Comparison of ENCODE assay signal across 13 cellular contexts in genomic region chr11:71432761-71433647, GRCh38. TPM values are rescaled to one million over a fixed set of nuclear protein-coding genes. Genes with fewer than 3 reads are reported as not detected.
DNase-seq lines count a peak whose midpoint lies in the region; ATAC-seq, FAIRE-seq and TF ChIP-seq lines count a peak whose summit lies in the region.
"Had no signal": no experiment of that assay in that cellular context is flagged by ENCODE, and none has a peak within 500 bp of the region (broad histone marks: within the 10 kb centered on the region; RNA-seq: fewer than 3 reads in every experiment).

No MANE protein-coding gene starts in this region.

- in situ Hi-C loops in KBM-7 (cut with MboI; ENCODE audit: low pct_unique_long_range_greater_than_20kb, low sequenced_read_pairs), result no loop called here
- in situ Hi-C loops in K562 (cut with MboI), result no loop called here

- BruUV-seq in K562 (replicated peaks; lab: Mats Ljungman, UMichigan), result no TSS peak

- peaks cover 5% of the 10 kb centered on the region for H3K9me1 ChIP-seq in K562 (ENCODE audit: control insufficient read depth, insufficient read depth, low read length)

- FAIRE-seq in K562 (lab: Jason Lieb, UNC), result no peak
- FAIRE-seq in pancreas (lab: Jason Lieb, UNC), result no peak

- H3K4me3 ChIP-seq in K562 (no peak overlapping the region), pancreas (no peak overlapping the region), coronary artery (no peak overlapping the region)

- H3K27me3 ChIP-seq in K562 (ENCODE audit: control insufficient read depth in 2 of 2, insufficient read depth in 2 of 2, low read length in 2 of 2) (peaks cover 6 to 21% of the 10 kb centered on the region in 2 experiments), pancreas (no peaks in the 10 kb centered on the region)

- CTCF ChIA-PET in K562 (lab: Yijun Ruan, JAX; ENCODE audit: low intra/inter-chr PET ratio), result no interaction called here

- H3K4me1 ChIP-seq in K562 (replicated peaks in 1 of 2; ENCODE audit: control insufficient read depth in 2 of 2, insufficient read depth in 2 of 2, low read length in 2 of 2), result peaks cover 9 to 15% of the 10 kb centered on the region in 2 experiments; a peak in 3 of 5 replicates
- H3K4me1 ChIP-seq in pancreas, result no peaks in the 10 kb centered on the region

- no peak for TF ChIP-seq RAD21 in K562 (CRISPR knock-in tag; conservative IDR thresholded peaks at IDR 0.05 in 1 of 2, IDR thresholded peaks at IDR 0.05 in 1 of 2)

- no peak for TF ChIP-seq EP300 in K562 (IDR thresholded peaks at IDR 0.05; ENCODE audit: low read length)

- peak; percentile 31 for ATAC-seq in K562
- ATAC-seq in left colon, result peak; percentile 38
- peak; percentile 8 for ATAC-seq in sciatic nerve
- no peak for ATAC-seq in pancreas
- ATAC-seq: T-cell had no signal

- TF ChIP-seq CTCF in K562 (IDR thresholded peaks at IDR 0.05 in 2 of 3, conservative IDR thresholded peaks at IDR 0.05 in 1 of 3; ENCODE audit: insufficient read depth in 2 of 3, low read depth in 1 of 3, low read length in 3 of 3) (no peak), pancreas (IDR thresholded peaks at IDR 0.05) (no peak), coronary artery (IDR thresholded peaks at IDR 0.05) (no peak)

- H3K4me2 ChIP-seq in K562 (ENCODE audit: insufficient read depth, low read length), result no peak overlapping the region

- no peak overlapping the region for H2AFZ ChIP-seq in K562 (ENCODE audit: low read depth, low read length)

- TF ChIP-seq POLR2A in K562 (conservative IDR thresholded peaks at IDR 0.05), result no peak

- POLR2A ChIA-PET in K562 (lab: Yijun Ruan, JAX), result interaction anchor here (0.6 to 1.3 kb wide), 6 partner anchors 8 to 203 kb away, joined by 3 to 12 read pairs (median 9); partner anchors contain the start of gene DHCR7

- peak; percentile 9 for DNase-seq in KBM-7
- no peak for DNase-seq in K562 (ENCODE audit: extremely low read depth in 1 of 4, low spot score in 3 of 4)
- no peak for DNase-seq in left colon
- no peak for DNase-seq in sciatic nerve (ENCODE audit: low spot score)
- no peak for DNase-seq in pancreas
- no peak for DNase-seq in effector CD8-positive, alpha-beta T cell (lab: John Stamatoyannopoulos, UW)
- DNase-seq in NCI-H2107 treated with DMSO at 0.1 percent for 48 hours (lab: John Stamatoyannopoulos, UW; ENCODE audit: unreplicated experiment), result no peak
- no peak for DNase-seq in coronary artery (ENCODE audit: low spot score)
- DNase-seq: activated CD4-positive, alpha-beta T cell treated with anti-CD3 and anti-CD28 coated beads, Interleukin-2, amount 50 U/mL, for 4 hours; activated naive CD4-positive, alpha-beta T cell; effector memory CD4-positive, alpha-beta T cell; NCI-H146; T-cell had no signal

- H4K20me1 ChIP-seq in K562 (replicated peaks; ENCODE audit: control insufficient read depth, insufficient read depth, low read length), result peaks cover 34% of the 10 kb centered on the region

- intact Hi-C loops in K562 (cut with micrococcal nuclease) (no loop called here), left colon (cut with DNase I, micrococcal nuclease) (no loop called here), sciatic nerve (cut with DNase I) (no loop called here), pancreas (cut with DNase I) (no loop called here)

- 63% methylated on average over 7 of the region's 7 CpGs for WGBS in K562 (ENCODE audit: insufficient coverage, low coverage, missing lambda C conversion rate)
- WGBS in pancreas, 2 donors, result 85 to 90% methylated on average over 7 of the region's 7 CpGs

- H3K36me3 ChIP-seq in K562 (ENCODE audit: control insufficient read depth, insufficient read depth, low read length) (peaks cover 39% of the 10 kb centered on the region; the same call in 2 of the 3 replicates), pancreas (no peaks in the 10 kb centered on the region)

- H3K79me2 ChIP-seq in K562 (ENCODE audit: control insufficient read depth, insufficient read depth, low read length), result no peaks in the 10 kb centered on the region

- H3K27ac ChIP-seq in K562 (ENCODE audit: extremely low read depth, low read depth, low read length), result peak overlapping the region; percentile 18; the same call in 1 of the 3 replicates
- no peak overlapping the region for H3K27ac ChIP-seq in pancreas
- H3K27ac ChIP-seq in coronary artery, result peak overlapping the region in 1 of 2 donors; percentile 82

- no peaks in the 10 kb centered on the region for H3K9me3 ChIP-seq in K562 (replicated peaks; ENCODE audit: control insufficient read depth, insufficient read depth, low read depth, low read length)
- no peaks in the 10 kb centered on the region for H3K9me3 ChIP-seq in pancreas

- H3K9ac ChIP-seq in K562 (ENCODE audit: insufficient read depth in 1 of 2, low read depth in 2 of 2, low read length in 2 of 2), result 0 out of 4 replicates have a peak overlapping the region, but pooled peaks of 1 of the 2 experiments have one; percentile 13

TF ChIP-seq in K562, 482 proteins besides CTCF, POLR2A, EP300 and RAD21:
- peak; percentile 93; the same call in 1 of the 2 replicates for TF ChIP-seq CTBP1 (IDR thresholded peaks at IDR 0.05; ENCODE audit: borderline replicate concordance)
- TF ChIP-seq SPI1 (IDR thresholded peaks at IDR 0.05; ENCODE audit: borderline replicate concordance, low read depth, low read length), result peak; percentile 39; the same call in 1 of the 2 replicates
- TF ChIP-seq SP1 (CRISPR knock-in tag; IDR thresholded peaks at IDR 0.05), result no peak
- 0 out of 2 replicates have a peak, but pooled peaks have one; percentile 17 for TF ChIP-seq NR2C2 (CRISPR knock-in tag; IDR thresholded peaks at IDR 0.05)
- no peak for TF ChIP-seq NR2C2 (tag; IDR thresholded peaks at IDR 0.05)
- peak; percentile 98 for TF ChIP-seq ESRRA (IDR thresholded peaks at IDR 0.05; ENCODE audit: borderline replicate concordance, low read depth)
- TF ChIP-seq RCOR1 (IDR thresholded peaks at IDR 0.05; ENCODE audit: borderline replicate concordance in 1 of 2, low read depth in 2 of 2, low read length in 2 of 2), result 0 out of 4 replicates have a peak, but pooled peaks of 1 of the 2 experiments have one; percentile 34

RNA-seq across cellular contexts. Expression of gene DHCR7, which starts 15.2 kb away (rescaled TPM):
- 183 and 461 TPM in 2 replicates for total RNA-seq in K562 (2011; cell fraction: chromatin; rRNA removed; ENCODE audit: low replicate concordance)
- total RNA-seq in K562 (2011; cell fraction: nucleolus; rRNA removed), result 625 and 780 TPM in 2 replicates
- 410 and 462 TPM in 2 replicates for total RNA-seq in K562 (2011; cell fraction: nucleoplasm; rRNA removed)
- 96.8 and 126 TPM in 2 replicates for total RNA-seq in K562 (2014; rRNA removed)
- 34.2 and 38.0 TPM in 2 replicates for total RNA-seq in K562 (2014; rRNA removed; fragmentation: Illumina TruSeq; extraction: Trizol)
- 45.5 and 48.0 TPM in 2 replicates for total RNA-seq in K562 (2015; rRNA removed; fragmentation: Illumina TruSeq; extraction: Trizol)
- 176 and 181 TPM in 2 replicates for total RNA-seq in K562 (2021)
- 107 and 268 TPM in 2 replicates for polyA plus RNA-seq in K562 (2011; rRNA removed)
- polyA plus RNA-seq in K562 (2011; cell fraction: cytosol; rRNA removed), result 249 and 261 TPM in 2 replicates
- polyA plus RNA-seq in K562 (2011; cell fraction: nucleus; rRNA removed), result 198 and 205 TPM in 2 replicates
- 92.0 and 179 TPM in 2 replicates for polyA plus RNA-seq in K562 (2012)
- polyA plus RNA-seq in K562 (2014; fragmentation: Illumina TruSeq; extraction: Trizol), result 136 and 192 TPM in 2 replicates
- 10 to 100 TPM in 1 of 2 experiments, 1 to 10 TPM in 1; 8.4 to 14.5 TPM for polyA plus RNA-seq in K562 (2014; fragmentation: Nextera tagmentation; extraction: Ambion mirVana)
- 82.4 and 83.0 TPM in 2 replicates for polyA plus RNA-seq in K562 (2014; rRNA removed)
- polyA minus RNA-seq in K562 (2011; rRNA and poly(A)+ RNA removed), result 91.4 and 116 TPM in 2 replicates
- 249 and 302 TPM in 2 replicates for polyA minus RNA-seq in K562 (2011; cell fraction: cytosol; rRNA and poly(A)+ RNA removed)
- polyA minus RNA-seq in K562 (2011; cell fraction: nucleus; rRNA and poly(A)+ RNA removed), result 51.8 and 90.1 TPM in 2 replicates
- total RNA-seq in left colon, result 100 to 1,000 TPM in 1 of 2 donors, 10 to 100 TPM in 1; 56.5 to 126 TPM
- 49.8 TPM for total RNA-seq in sciatic nerve
- 10 to 100 TPM in 4 of 6 donors, 1 to 10 TPM in 2; 5.7 to 19.8 (median 13.5) TPM for total RNA-seq in pancreas
- polyA plus RNA-seq in pancreas, result 10 to 100 TPM in 1 of 2 donors, 1 to 10 TPM in 1; 7.0 to 10.1 TPM

RNA-seq across cellular contexts. Expression of gene NADSYN1, which starts 20.0 kb away (rescaled TPM):
- total RNA-seq in K562 (2011; cell fraction: chromatin; rRNA removed; ENCODE audit: low replicate concordance), result 145 and 274 TPM in 2 replicates
- total RNA-seq in K562 (2011; cell fraction: nucleolus; rRNA removed), result 145 TPM in 2 replicates
- total RNA-seq in K562 (2011; cell fraction: nucleoplasm; rRNA removed), result 145 and 159 TPM in 2 replicates
- total RNA-seq in K562 (2014; rRNA removed) (44.5 and 53.6 TPM in 2 replicates), K562 (2014; rRNA removed; fragmentation: Illumina TruSeq; extraction: Trizol) (26.3 and 27.4 TPM in 2 replicates), K562 (2015; rRNA removed; fragmentation: Illumina TruSeq; extraction: Trizol) (41.7 and 42.8 TPM in 2 replicates), K562 (2021) (47.9 and 51.6 TPM in 2 replicates), left colon (100 to 1,000 TPM; 140 to 165 TPM), sciatic nerve (85.2 TPM), pancreas (10 to 100 TPM; 18.4 to 46.3 (median 26.7) TPM)
- polyA plus RNA-seq in K562 (2011; rRNA removed) (43.2 and 51.7 TPM in 2 replicates), K562 (2014; fragmentation: Illumina TruSeq; extraction: Trizol) (40.3 and 42.1 TPM in 2 replicates), K562 (2014; fragmentation: Nextera tagmentation; extraction: Ambion mirVana) (10 to 100 TPM; 12.7 to 14.6 TPM), K562 (2014; rRNA removed) (54.0 and 57.3 TPM in 2 replicates), pancreas (10 to 100 TPM; 64.8 to 77.3 TPM)
- 39.6 and 42.6 TPM in 2 replicates for polyA plus RNA-seq in K562 (2011; cell fraction: cytosol; rRNA removed)
- polyA plus RNA-seq in K562 (2011; cell fraction: nucleus; rRNA removed), result 255 and 291 TPM in 2 replicates
- 53.2 and 78.7 TPM in 2 replicates for polyA plus RNA-seq in K562 (2012)
- polyA minus RNA-seq in K562 (2011; rRNA and poly(A)+ RNA removed), result 42.5 and 45.5 TPM in 2 replicates
- 18.2 and 28.0 TPM in 2 replicates for polyA minus RNA-seq in K562 (2011; cell fraction: cytosol; rRNA and poly(A)+ RNA removed)
- polyA minus RNA-seq in K562 (2011; cell fraction: nucleus; rRNA and poly(A)+ RNA removed), result 113 and 147 TPM in 2 replicates

Comparison
In these comparisons a context has a peak if more than half of its experiments do, and no peak if none do; other contexts are left out.
1. ATAC-seq: peak in K562 (single experiment), left colon (single experiment) and sciatic nerve (single experiment); none in pancreas (0 of 4).